ENCODE assay signal across 20 cellular contexts in genomic region chr17:57279432-57279831, GRCh38. TPM values are rescaled to one million over a fixed set of nuclear protein-coding genes. Genes with fewer than 3 reads are reported as not detected.
DNase-seq lines count a peak whose midpoint lies in the region; ATAC-seq and TF ChIP-seq lines count a peak whose summit lies in the region.
"Had no signal": no experiment of that assay in that cellular context is flagged by ENCODE, and none has a peak within 500 bp of the region (broad histone marks: within the 10 kb centered on the region; RNA-seq: fewer than 3 reads in every experiment).

No MANE protein-coding gene starts in this region.

- H3K27ac Mint-ChIP-seq in CD4-positive, CD25-positive, alpha-beta regulatory T cell = peak overlapping the region in 2 of 3 donors; percentile 14 to 16
- peak overlapping the region in 4 of 5 experiments; percentile 4 to 80 (median 58) for H3K27ac Mint-ChIP-seq in brain

- peaks cover 52% of the 10 kb centered on the region for H3K36me3 Mint-ChIP-seq in CD4-positive, CD25-positive, alpha-beta regulatory T cell
- peaks cover 75% of the 10 kb centered on the region for H3K36me3 Mint-ChIP-seq in brain

- no peak for TF ChIP-seq CTCF in brain (conservative IDR thresholded peaks at IDR 0.05)
- TF ChIP-seq CTCF in parathyroid adenoma (IDR thresholded peaks at IDR 0.05) = no peak

- H3K27me3 Mint-ChIP-seq in CD4-positive, CD25-positive, alpha-beta regulatory T cell = no peaks in the 10 kb centered on the region
- peaks cover under 1% of the 10 kb centered on the region for H3K27me3 Mint-ChIP-seq in brain

- H2AFZ ChIP-seq in parathyroid adenoma = no peak overlapping the region

- peaks cover 16 to 92% (median 63%) of the 10 kb centered on the region in 4 donors for H3K4me1 Mint-ChIP-seq in CD4-positive, CD25-positive, alpha-beta regulatory T cell
- H3K4me1 Mint-ChIP-seq in brain = peaks cover 88% of the 10 kb centered on the region

- DNase-seq in CD4-positive, CD25-positive, alpha-beta regulatory T cell = no peak
- DNase-seq in dedifferentiated amniotic fluid mesenchymal stem cell (ENCODE audit: extremely low spot score) (no peak), G401 (ENCODE audit: low spot score) (no peak), left cardiac atrium (no peak)
- DNase-seq: GF-D8, GOT3, NCI-H1105 treated with DMSO at 0.1 percent for 48 hours, NCI-H1694 treated with DMSO at 0.1 percent for 48 hours, NCI-H2107, NCI-H2227 treated with DMSO at 0.1 percent for 48 hours, NCI-H510A treated with DMSO at 0.1 percent for 48 hours, NCI-H82, OCI-M1, Right ventricle myocardium superior had no signal

- H3K4me3 Mint-ChIP-seq in CD4-positive, CD25-positive, alpha-beta regulatory T cell = peak overlapping the region in 1 of 4 donors; percentile 23
- H3K4me3 Mint-ChIP-seq in brain = no peak overlapping the region

- no peak for ATAC-seq in CD4-positive, CD25-positive, alpha-beta regulatory T cell (ENCODE audit: low read depth in 2 of 2)
- no peak for ATAC-seq in left cardiac atrium
- ATAC-seq: GM12878, HCT116 had no signal

- no peak overlapping the region for H3K27ac ChIP-seq in CD4-positive, CD25-positive, alpha-beta regulatory T cell (ENCODE audit: insufficient read depth, low read length, poor library complexity, severe bottlenecking)
- H3K27ac ChIP-seq in KOPT-K1 (ENCODE audit: low read depth, low read length, poor library complexity, severe bottlenecking) (peak overlapping the region; percentile 11), parathyroid adenoma (peak overlapping the region; percentile 81)
- H3K27ac ChIP-seq: C4-2B had no signal

- H3K9ac ChIP-seq in parathyroid adenoma = no peak overlapping the region

- intact Hi-C loops in left cardiac atrium (cut with DNase I) = no loop called here

- H3K36me3 ChIP-seq in CD4-positive, CD25-positive, alpha-beta regulatory T cell (ENCODE audit: control insufficient read depth, insufficient read depth, low read length) = peaks cover 18% of the 10 kb centered on the region
- H3K36me3 ChIP-seq in KOPT-K1 (ENCODE audit: insufficient read depth, low read length) = peaks cover 94% of the 10 kb centered on the region
- no peaks in the 10 kb centered on the region for H3K36me3 ChIP-seq in parathyroid adenoma (ENCODE audit: control insufficient read depth, insufficient read depth, low read length)

- H3K4me2 ChIP-seq in parathyroid adenoma (ENCODE audit: low read length) = no peak overlapping the region

- no peak overlapping the region for H3K4me3 ChIP-seq in CD4-positive, CD25-positive, alpha-beta regulatory T cell (ENCODE audit: low read depth, low read length)
- H3K4me3 ChIP-seq in parathyroid adenoma (ENCODE audit: low read depth, low read length) = no peak overlapping the region
- H3K4me3 ChIP-seq: GM12878 had no signal

- H3K27me3 ChIP-seq in CD4-positive, CD25-positive, alpha-beta regulatory T cell (ENCODE audit: control insufficient read depth, insufficient read depth, low read length) = no peaks in the 10 kb centered on the region
- H3K27me3 ChIP-seq in parathyroid adenoma (ENCODE audit: control insufficient read depth, insufficient read depth, low read length) = no peaks in the 10 kb centered on the region

- H3K9me3 Mint-ChIP-seq in CD4-positive, CD25-positive, alpha-beta regulatory T cell = no peaks in the 10 kb centered on the region
- H3K9me3 Mint-ChIP-seq in brain = no peaks in the 10 kb centered on the region

- in situ Hi-C loops in G401 (cut with HindIII; ENCODE audit: low sequenced_read_pairs) = no loop called here

- H3K4me1 ChIP-seq in CD4-positive, CD25-positive, alpha-beta regulatory T cell (ENCODE audit: control insufficient read depth, insufficient read depth, low read length, poor library complexity, severe bottlenecking) = peaks cover 17% of the 10 kb centered on the region
- peaks cover 45% of the 10 kb centered on the region for H3K4me1 ChIP-seq in parathyroid adenoma

- H3K9me3 ChIP-seq in CD4-positive, CD25-positive, alpha-beta regulatory T cell (ENCODE audit: control insufficient read depth in 2 of 2, low read length in 2 of 2) = no peaks in the 10 kb centered on the region
- H3K9me3 ChIP-seq in KOPT-K1 (ENCODE audit: insufficient read depth, low read length, poor library complexity, severe bottlenecking) (no peaks in the 10 kb centered on the region), parathyroid adenoma (ENCODE audit: control insufficient read depth, low read length) (no peaks in the 10 kb centered on the region)

- H3K79me2 ChIP-seq in parathyroid adenoma = peaks cover 65% of the 10 kb centered on the region

RNA-seq across cellular contexts. Expression of gene MSI2, which starts 23.1 kb away (rescaled TPM):
- total RNA-seq in CD4-positive, CD25-positive, alpha-beta regulatory T cell = 177 TPM
- polyA plus RNA-seq in CD4-positive, CD25-positive, alpha-beta regulatory T cell = 1 to 10 TPM; 3.2 to 6.5 (median 3.3) TPM
- polyA plus RNA-seq in brain (ENCODE audit: insufficient read depth, low read depth, low replicate concordance) = 79.1 TPM
- total RNA-seq in G401 (2014; rRNA removed; shearing (Covaris generic)) = 48.1 and 75.0 TPM in 2 replicates
- total RNA-seq in left cardiac atrium = 10 to 100 TPM; 84.1 to 95.5 TPM
